In the genomic region with DNA sequence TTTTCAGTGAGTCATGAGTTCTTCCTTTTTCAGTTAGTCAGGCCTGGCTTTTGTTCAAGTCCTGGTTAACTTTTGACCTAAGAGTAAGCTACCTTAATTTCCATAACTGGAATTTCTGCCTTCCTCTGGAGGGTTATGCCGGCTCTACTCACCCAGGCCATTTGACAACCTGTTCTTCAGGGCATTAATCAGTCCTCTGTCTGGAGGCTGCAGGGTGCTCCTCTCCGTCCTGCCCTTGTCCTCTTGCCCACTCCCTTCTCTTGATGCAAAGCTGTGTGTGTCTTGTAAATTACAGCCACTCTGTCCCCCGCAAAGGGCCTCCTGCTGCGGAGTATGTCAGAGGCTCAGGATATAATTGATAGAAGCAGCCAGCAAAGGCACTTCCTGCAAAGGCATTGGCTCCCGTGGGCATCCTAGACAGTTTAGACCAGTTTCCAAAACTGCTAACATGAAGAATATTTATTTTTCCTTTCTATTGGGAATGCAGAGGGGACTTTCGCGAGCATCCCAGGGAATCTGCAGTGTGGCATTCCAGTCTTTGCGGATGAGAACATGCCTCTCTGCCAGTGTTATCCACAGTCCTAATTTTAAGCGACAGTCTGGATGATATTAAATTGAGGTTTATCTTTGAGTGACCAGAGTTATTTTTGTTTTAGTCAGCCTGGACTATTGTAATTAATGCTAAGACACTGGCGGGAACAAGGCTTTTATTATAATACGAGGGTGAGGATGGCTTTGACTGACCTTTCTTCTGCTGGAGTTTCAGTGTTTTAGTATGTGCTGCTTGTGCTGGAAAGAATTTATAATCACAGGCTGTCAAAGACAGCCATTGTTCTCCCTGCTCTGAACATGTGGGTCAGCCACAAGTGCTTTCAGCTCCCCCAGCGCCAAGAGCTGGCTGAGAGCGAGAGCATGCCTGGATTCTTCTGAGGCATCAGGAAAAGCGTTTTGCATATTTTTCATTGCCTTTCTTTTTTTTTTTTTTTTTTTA, we compare ENCODE assay signal across 1 cellular context.
TF ChIP-seq lines count a peak whose summit lies in the region.

No MANE protein-coding gene starts in this region.

TF ChIP-seq in GM23338, 12 proteins besides CTCF, POLR2A, EP300 and RAD21:
- TF ChIP-seq, protein P1, sequence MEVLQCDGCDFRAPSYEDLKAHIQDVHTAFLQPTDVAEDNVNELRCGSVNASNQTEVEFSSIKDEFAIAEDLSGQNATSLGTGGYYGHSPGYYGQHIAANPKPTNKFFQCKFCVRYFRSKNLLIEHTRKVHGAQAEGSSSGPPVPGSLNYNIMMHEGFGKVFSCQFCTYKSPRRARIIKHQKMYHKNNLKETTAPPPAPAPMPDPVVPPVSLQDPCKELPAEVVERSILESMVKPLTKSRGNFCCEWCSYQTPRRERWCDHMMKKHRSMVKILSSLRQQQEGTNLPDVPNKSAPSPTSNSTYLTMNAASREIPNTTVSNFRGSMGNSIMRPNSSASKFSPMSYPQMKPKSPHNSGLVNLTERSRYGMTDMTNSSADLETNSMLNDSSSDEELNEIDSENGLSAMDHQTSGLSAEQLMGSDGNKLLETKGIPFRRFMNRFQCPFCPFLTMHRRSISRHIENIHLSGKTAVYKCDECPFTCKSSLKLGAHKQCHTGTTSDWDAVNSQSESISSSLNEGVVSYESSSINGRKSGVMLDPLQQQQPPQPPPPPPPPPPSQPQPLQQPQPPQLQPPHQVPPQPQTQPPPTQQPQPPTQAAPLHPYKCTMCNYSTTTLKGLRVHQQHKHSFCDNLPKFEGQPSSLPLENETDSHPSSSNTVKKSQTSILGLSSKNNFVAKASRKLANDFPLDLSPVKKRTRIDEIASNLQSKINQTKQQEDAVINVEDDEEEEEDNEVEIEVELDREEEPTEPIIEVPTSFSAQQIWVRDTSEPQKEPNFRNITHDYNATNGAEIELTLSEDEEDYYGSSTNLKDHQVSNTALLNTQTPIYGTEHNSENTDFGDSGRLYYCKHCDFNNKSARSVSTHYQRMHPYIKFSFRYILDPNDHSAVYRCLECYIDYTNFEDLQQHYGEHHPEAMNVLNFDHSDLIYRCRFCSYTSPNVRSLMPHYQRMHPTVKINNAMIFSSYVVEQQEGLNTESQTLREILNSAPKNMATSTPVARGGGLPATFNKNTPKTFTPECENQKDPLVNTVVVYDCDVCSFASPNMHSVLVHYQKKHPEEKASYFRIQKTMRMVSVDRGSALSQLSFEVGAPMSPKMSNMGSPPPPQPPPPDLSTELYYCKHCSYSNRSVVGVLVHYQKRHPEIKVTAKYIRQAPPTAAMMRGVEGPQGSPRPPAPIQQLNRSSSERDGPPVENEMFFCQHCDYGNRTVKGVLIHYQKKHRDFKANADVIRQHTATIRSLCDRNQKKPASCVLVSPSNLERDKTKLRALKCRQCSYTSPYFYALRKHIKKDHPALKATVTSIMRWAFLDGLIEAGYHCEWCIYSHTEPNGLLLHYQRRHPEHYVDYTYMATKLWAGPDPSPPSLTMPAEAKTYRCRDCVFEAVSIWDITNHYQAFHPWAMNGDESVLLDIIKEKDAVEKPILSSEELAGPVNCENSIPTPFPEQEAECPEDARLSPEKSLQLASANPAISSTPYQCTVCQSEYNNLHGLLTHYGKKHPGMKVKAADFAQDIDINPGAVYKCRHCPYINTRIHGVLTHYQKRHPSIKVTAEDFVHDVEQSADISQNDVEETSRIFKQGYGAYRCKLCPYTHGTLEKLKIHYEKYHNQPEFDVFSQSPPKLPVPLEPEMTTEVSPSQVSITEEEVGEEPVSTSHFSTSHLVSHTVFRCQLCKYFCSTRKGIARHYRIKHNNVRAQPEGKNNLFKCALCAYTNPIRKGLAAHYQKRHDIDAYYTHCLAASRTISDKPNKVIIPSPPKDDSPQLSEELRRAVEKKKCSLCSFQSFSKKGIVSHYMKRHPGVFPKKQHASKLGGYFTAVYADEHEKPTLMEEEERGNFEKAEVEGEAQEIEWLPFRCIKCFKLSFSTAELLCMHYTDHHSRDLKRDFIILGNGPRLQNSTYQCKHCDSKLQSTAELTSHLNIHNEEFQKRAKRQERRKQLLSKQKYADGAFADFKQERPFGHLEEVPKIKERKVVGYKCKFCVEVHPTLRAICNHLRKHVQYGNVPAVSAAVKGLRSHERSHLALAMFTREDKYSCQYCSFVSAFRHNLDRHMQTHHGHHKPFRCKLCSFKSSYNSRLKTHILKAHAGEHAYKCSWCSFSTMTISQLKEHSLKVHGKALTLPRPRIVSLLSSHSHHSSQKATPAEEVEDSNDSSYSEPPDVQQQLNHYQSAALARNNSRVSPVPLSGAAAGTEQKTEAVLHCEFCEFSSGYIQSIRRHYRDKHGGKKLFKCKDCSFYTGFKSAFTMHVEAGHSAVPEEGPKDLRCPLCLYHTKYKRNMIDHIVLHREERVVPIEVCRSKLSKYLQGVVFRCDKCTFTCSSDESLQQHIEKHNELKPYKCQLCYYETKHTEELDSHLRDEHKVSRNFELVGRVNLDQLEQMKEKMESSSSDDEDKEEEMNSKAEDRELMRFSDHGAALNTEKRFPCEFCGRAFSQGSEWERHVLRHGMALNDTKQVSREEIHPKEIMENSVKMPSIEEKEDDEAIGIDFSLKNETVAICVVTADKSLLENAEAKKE (CRISPR knock-in tag; IDR thresholded peaks at IDR 0.05): no peak
- TF ChIP-seq STAT1 (IDR thresholded peaks at IDR 0.05; ENCODE audit: unreplicated experiment): no peak
- TF ChIP-seq EZH2 (IDR thresholded peaks at IDR 0.05; ENCODE audit: low read depth, unreplicated experiment): no peak
- TF ChIP-seq ZNF114 (CRISPR knock-in tag; IDR thresholded peaks at IDR 0.05): no peak
- no peak for TF ChIP-seq POLR2AphosphoS5 (IDR thresholded peaks at IDR 0.05; ENCODE audit: low read depth)
- TF ChIP-seq CREB1 (CRISPR knock-in tag; IDR thresholded peaks at IDR 0.05; ENCODE audit: low read depth): no peak
- TF ChIP-seq ZNF331 (CRISPR knock-in tag; IDR thresholded peaks at IDR 0.05; ENCODE audit: low read depth): no peak
- TF ChIP-seq NANOG (IDR thresholded peaks at IDR 0.05; ENCODE audit: borderline replicate concordance): no peak
- TF ChIP-seq JUNB (IDR thresholded peaks at IDR 0.05; ENCODE audit: unreplicated experiment): no peak
- no peak for TF ChIP-seq EZH2phosphoT487 (IDR thresholded peaks at IDR 0.05; ENCODE audit: unreplicated experiment)
- TF ChIP-seq, protein P2, sequence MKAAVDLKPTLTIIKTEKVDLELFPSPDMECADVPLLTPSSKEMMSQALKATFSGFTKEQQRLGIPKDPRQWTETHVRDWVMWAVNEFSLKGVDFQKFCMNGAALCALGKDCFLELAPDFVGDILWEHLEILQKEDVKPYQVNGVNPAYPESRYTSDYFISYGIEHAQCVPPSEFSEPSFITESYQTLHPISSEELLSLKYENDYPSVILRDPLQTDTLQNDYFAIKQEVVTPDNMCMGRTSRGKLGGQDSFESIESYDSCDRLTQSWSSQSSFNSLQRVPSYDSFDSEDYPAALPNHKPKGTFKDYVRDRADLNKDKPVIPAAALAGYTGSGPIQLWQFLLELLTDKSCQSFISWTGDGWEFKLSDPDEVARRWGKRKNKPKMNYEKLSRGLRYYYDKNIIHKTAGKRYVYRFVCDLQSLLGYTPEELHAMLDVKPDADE (IDR thresholded peaks at IDR 0.05): no peak
- no peak for TF ChIP-seq REST (IDR thresholded peaks at IDR 0.05; ENCODE audit: unreplicated experiment)
